15 cellular contexts compared by ENCODE assay signal in the genomic region with DNA sequence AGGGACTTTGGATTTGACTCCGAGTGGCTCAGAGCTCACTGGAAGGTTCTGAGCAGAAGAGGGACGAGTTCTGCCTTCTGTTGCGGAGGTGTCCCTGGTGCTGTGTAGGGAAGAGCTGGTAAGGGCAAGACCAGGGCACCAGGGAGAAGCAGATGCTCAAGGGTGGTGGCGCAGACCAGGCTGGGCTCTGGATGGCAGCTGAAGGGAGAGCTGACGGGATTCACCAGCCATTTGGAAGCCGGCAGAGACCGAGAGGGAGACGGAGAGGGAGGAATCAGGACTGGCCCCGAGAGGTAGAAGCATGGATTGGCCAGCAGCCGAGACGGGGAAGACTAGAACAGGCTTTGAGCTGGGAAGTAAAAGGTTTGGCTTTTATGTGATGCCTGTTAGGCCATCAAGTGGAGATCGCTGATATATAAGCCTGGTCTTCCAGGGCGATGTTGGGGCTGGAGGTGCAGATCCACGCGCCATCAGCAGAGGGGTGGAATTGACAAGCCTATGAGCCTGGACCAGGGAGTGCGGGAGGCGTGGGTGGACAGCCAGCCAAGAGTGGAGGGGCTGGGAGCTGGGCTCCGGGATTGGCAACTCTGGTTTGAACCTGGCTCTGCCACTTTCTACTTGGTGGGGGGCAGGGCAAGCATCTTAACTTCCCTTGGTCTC. TPM values are rescaled to one million over a fixed set of nuclear protein-coding genes. Genes with fewer than 3 reads are reported as not detected.
DNase-seq lines count a peak whose midpoint lies in the region; ATAC-seq and TF ChIP-seq lines count a peak whose summit lies in the region.
"Had no signal": no experiment of that assay in that cellular context is flagged by ENCODE, and none has a peak within 500 bp of the region (broad histone marks: within the 10 kb centered on the region; RNA-seq: fewer than 3 reads in every experiment).

No MANE protein-coding gene starts in this region.

- no peak overlapping the region for H3K4me3 ChIP-seq in A673 (ENCODE audit: low read depth, low read length, poor library complexity, severe bottlenecking)
- no peak overlapping the region for H3K4me3 ChIP-seq in lower lobe of right lung
- H3K4me3 ChIP-seq: BLaER1 had no signal

- TF ChIP-seq CTCF in A673 (conservative IDR thresholded peaks at IDR 0.05; ENCODE audit: low read depth, low read length), result no peak
- TF ChIP-seq CTCF in lower lobe of right lung (IDR thresholded peaks at IDR 0.05), result no peak

- BruUV-seq in A673 (replicated peaks; lab: Mats Ljungman, UMichigan), result no TSS peak

- DNase-seq in NCI-H1092 treated with DMSO at 0.1 percent for 48 hours (lab: John Stamatoyannopoulos, UW) (peak; percentile 8), NCI-H1092 (lab: John Stamatoyannopoulos, UW) (no peak), A673 (ENCODE audit: low spot score) (no peak), caudate nucleus (lab: John Stamatoyannopoulos, UW) (no peak), lower lobe of right lung (peak; percentile 28), NCI-H2227 (lab: John Stamatoyannopoulos, UW; ENCODE audit: unreplicated experiment) (no peak)
- DNase-seq: AML-193; Caco-2; CD8-positive, alpha-beta memory T cell; GF-D8; H7 had no signal

- POLR2A ChIA-PET in A673 (lab: Charles Lee; ENCODE audit: low non-redundant PET), result no interaction called here

- intact Hi-C loops in A673 (cut with micrococcal nuclease; ENCODE audit: unreplicated experiment), result no loop called here
- intact Hi-C loops in lower lobe of right lung (cut with DNase I), result no loop called here

- H3K4me1 ChIP-seq in A673 (ENCODE audit: insufficient read depth, low read length, poor library complexity, severe bottlenecking) (peaks cover 22% of the 10 kb centered on the region), lower lobe of right lung (no peaks in the 10 kb centered on the region)
- H3K4me1 ChIP-seq: Caco-2 had no signal

- H3K36me3 ChIP-seq in A673 (ENCODE audit: insufficient read depth, low read length, poor library complexity, severe bottlenecking) (no peaks in the 10 kb centered on the region), lower lobe of right lung (no peaks in the 10 kb centered on the region)
- H3K36me3 ChIP-seq: BLaER1 had no signal

- ATAC-seq in lower lobe of right lung (no peak), HG02852 (IDR thresholded peaks at IDR 0.05; ENCODE audit: unreplicated experiment) (no peak), GM19328 (IDR thresholded peaks at IDR 0.05; ENCODE audit: unreplicated experiment) (no peak)

- H3K27ac ChIP-seq in A673 (ENCODE audit: low read depth, low read length, poor library complexity, severe bottlenecking), result peak overlapping the region; percentile 83
- H3K27ac ChIP-seq in caudate nucleus (ENCODE audit: low read depth, low read length), result peak overlapping the region; percentile 21
- no peak overlapping the region for H3K27ac ChIP-seq in lower lobe of right lung
- H3K27ac ChIP-seq: 22Rv1, BLaER1 had no signal

- H3K27me3 ChIP-seq in A673 (replicated peaks; ENCODE audit: insufficient read depth, low read depth, low read length, poor library complexity) (no peaks in the 10 kb centered on the region), lower lobe of right lung (ENCODE audit: low read depth) (peaks cover 25% of the 10 kb centered on the region)
- H3K27me3 ChIP-seq: BLaER1 had no signal

- CTCF ChIA-PET in A673 (lab: Charles Lee), result no interaction called here

- H3K9me3 ChIP-seq in A673 (ENCODE audit: low read depth, low read length, poor library complexity, severe bottlenecking) (no peaks in the 10 kb centered on the region), lower lobe of right lung (no peaks in the 10 kb centered on the region)
- H3K9me3 ChIP-seq: BLaER1, Caco-2 had no signal

RNA-seq across cellular contexts. Expression of gene ADRA2C, which starts 43.4 kb away (rescaled TPM):
- total RNA-seq in A673 (2021) (14.8 and 16.7 TPM in 2 replicates), lower lobe of right lung (2.5 TPM)
- total RNA-seq: CD8-positive, alpha-beta memory T cell had no signal

Comparison
In these comparisons a context has a peak if more than half of its experiments do, and no peak if none do; other contexts are left out.
1. DNase-seq: peak in NCI-H1092 treated with DMSO at 0.1 percent for 48 hours (single experiment) and lower lobe of right lung (single experiment); none in NCI-H1092 (single experiment), A673 (single experiment), caudate nucleus (0 of 61) and NCI-H2227 (single experiment).